Comparison of ENCODE assay signal across 13 cellular contexts in genomic region chr16:9135797-9136196, GRCh38. TPM values are rescaled to one million over a fixed set of nuclear protein-coding genes. Genes with fewer than 3 reads are reported as not detected.
DNase-seq lines count a peak whose midpoint lies in the region; ATAC-seq, FAIRE-seq and TF ChIP-seq lines count a peak whose summit lies in the region.
"Had no signal": no experiment of that assay in that cellular context is flagged by ENCODE, and none has a peak within 500 bp of the region (broad histone marks: within the 10 kb centered on the region; RNA-seq: fewer than 3 reads in every experiment).

No MANE protein-coding gene starts in this region.

- H3K9me2 ChIP-seq in GM23248 (ENCODE audit: insufficient read depth) = no peaks in the 10 kb centered on the region

- no peaks in the 10 kb centered on the region for H3K79me2 ChIP-seq in GM12878 (ENCODE audit: control insufficient read depth, insufficient read depth, low read length)
- H3K79me2 ChIP-seq in GM23248 (ENCODE audit: insufficient read depth) = peaks cover 14% of the 10 kb centered on the region

- no peak for FAIRE-seq in GM12878 (lab: Jason Lieb, UNC)
- FAIRE-seq: islet of Langerhans had no signal

- TF ChIP-seq POLR2A in GM12878 (IDR thresholded peaks at IDR 0.05; ENCODE audit: low read depth, low read length) = no peak

- SMC1A ChIA-PET in GM12878 (lab: Charles Lee; ENCODE audit: uncharacterized antibody, unreplicated experiment) = interaction anchor here (0.7 to 3.4 kb wide), 14 partner anchors 10 to 569 kb away, joined by 3 to 28 read pairs (median 4); no protein-coding TSS in a partner anchor

- H3K4me2 ChIP-seq in BLaER1 (peak overlapping the region; percentile 88), GM12878 (ENCODE audit: control insufficient read depth, insufficient read depth) (peak overlapping the region; percentile 77), GM23248 (ENCODE audit: unreplicated experiment) (no peak overlapping the region)

- peak overlapping the region; percentile 27; the same call in 1 of the 2 replicates for H3K4me3 ChIP-seq in BLaER1
- 0 out of 2 replicates have a peak overlapping the region, but pooled peaks have one; percentile 25 for H3K4me3 ChIP-seq in GM12878
- no peak overlapping the region for H3K4me3 ChIP-seq in GM23248
- H3K4me3 ChIP-seq: HAP-1, skin epidermis, thyroid gland had no signal

- 12% methylated on average over 8 of the region's 8 CpGs for WGBS in GM12878 (ENCODE audit: insufficient coverage, insufficient replicate concordance, low lambda C conversion rate, missing lambda C conversion rate)
- 53 to 57% methylated on average over 8 of the region's 8 CpGs for WGBS in GM23248 (ENCODE audit: low coverage in 1 of 2, low lambda C conversion rate in 2 of 2, missing lambda C conversion rate in 2 of 2), 2 experiments

- DNase-seq in GM12878 (ENCODE audit: low read depth, low spot score) (no peak), NCI-H146 (lab: John Stamatoyannopoulos, UW) (no peak), kidney glomerular epithelial cell (lab: John Stamatoyannopoulos, UW) (no peak), GM23248 (no peak)
- DNase-seq in activated naive CD4-positive, alpha-beta T cell (lab: John Stamatoyannopoulos, UW) = no peak

- peaks cover 17% of the 10 kb centered on the region for H3F3A ChIP-seq in GM23248 (ENCODE audit: insufficient read depth)

- H3K9ac ChIP-seq in BLaER1 (peak overlapping the region; percentile 56; the same call in 1 of the 2 replicates), GM12878 (ENCODE audit: control insufficient read depth, insufficient read depth, low read length) (no peak overlapping the region; the same call in 1 of the 2 replicates), GM23248 (no peak overlapping the region)

- RAD21 ChIA-PET in GM12878 (lab: Charles Lee; ENCODE audit: unreplicated experiment) = interaction anchor here (0.7 to 3.2 kb wide), 10 partner anchors 11 to 1379 kb away, joined by 3 to 30 read pairs (median 5); partner anchors contain the start of genes CARHSP1, GRIN2A and HAPSTR1

- H3K27me3 ChIP-seq in BLaER1 (no peaks in the 10 kb centered on the region), GM12878 (replicated peaks in 1 of 2; ENCODE audit: control insufficient read depth in 2 of 2, insufficient read depth in 2 of 2, low read length in 1 of 2) (no peaks in the 10 kb centered on the region), GM23248 (replicated peaks; ENCODE audit: insufficient read depth) (no peaks in the 10 kb centered on the region)
- H3K27me3 ChIP-seq: thyroid gland had no signal

- H3K27ac ChIP-seq in BLaER1 (peak overlapping the region; percentile 60), GM12878 (ENCODE audit: control insufficient read depth, insufficient read depth) (peak overlapping the region; percentile 53; the same call in 1 of the 2 replicates), GM23248 (no peak overlapping the region)
- H3K27ac ChIP-seq: C4-2B, skin epidermis, thyroid gland had no signal

- H3K4me1 ChIP-seq in BLaER1 (peaks cover 83% of the 10 kb centered on the region), GM12878 (ENCODE audit: control insufficient read depth, insufficient read depth, low read length) (peaks cover 34% of the 10 kb centered on the region), GM23248 (ENCODE audit: insufficient read depth) (no peaks in the 10 kb centered on the region)
- H3K4me1 ChIP-seq: HAP-1 had no signal

- H4K20me1 ChIP-seq in BLaER1 (no peaks in the 10 kb centered on the region), GM12878 (ENCODE audit: control insufficient read depth, insufficient read depth) (no peaks in the 10 kb centered on the region), GM23248 (ENCODE audit: insufficient read depth) (0 out of 2 replicates have a peak, but pooled peaks cover 4% of the 10 kb centered on the region)

- TF ChIP-seq EP300 in GM12878 (IDR thresholded peaks at IDR 0.05; ENCODE audit: borderline replicate concordance in 1 of 2, control insufficient read depth in 1 of 2, low read depth in 2 of 2, low read length in 2 of 2) = peak; percentile 28 to 45; a peak in 2 of 4 replicates

- BruUV-seq in GM12878 (replicated peaks; lab: Mats Ljungman, UMichigan) = no TSS peak

- peak overlapping the region; percentile 28 for H2AFZ ChIP-seq in GM12878 (ENCODE audit: control insufficient read depth, low read depth, low read length)
- H2AFZ ChIP-seq in GM23248 = no peak overlapping the region

- H3K36me3 ChIP-seq in BLaER1 (no peaks in the 10 kb centered on the region), GM12878 (ENCODE audit: control insufficient read depth in 2 of 2, insufficient read depth in 2 of 2, low read length in 1 of 2) (no peaks in the 10 kb centered on the region), GM23248 (ENCODE audit: low read depth) (no peaks in the 10 kb centered on the region)
- H3K36me3 ChIP-seq: HAP-1, thyroid gland had no signal

- intact Hi-C loops in GM12878 (cut with micrococcal nuclease; ENCODE audit: unreplicated experiment) = loop anchor here (1.0 to 2.0 kb wide), 5 partner anchors 45 to 568 kb away; partner anchors contain the start of gene HAPSTR1

- CTCF ChIA-PET in GM12878 (lab: Yijun Ruan, JAX) = interaction anchor here (0.9 to 3.2 kb wide), 16 partner anchors 8 to 563 kb away, joined by 3 to 35 read pairs (median 6); partner anchors contain the start of gene LITAFD

- POLR2A ChIA-PET in GM12878 (lab: Charles Lee) = no interaction called here

- ATAC-seq in GM19438 (IDR thresholded peaks at IDR 0.05; ENCODE audit: low read depth, unreplicated experiment) (peak; percentile 53), HG03342 (IDR thresholded peaks at IDR 0.05; ENCODE audit: unreplicated experiment) (peak; percentile 67), GM12878 (peak; percentile 72)

- in situ Hi-C loops in GM12878 (cut with MboI) (loop anchor here (25.0 kb wide), 1 partner anchor 1752 kb away; the partner anchor contains the start of gene CIITA), GM23248 (cut with MboI) (loop anchor here (25.0 kb wide), 1 partner anchor 1602 kb away; the partner anchor contains the start of gene NUBP1)

- TF ChIP-seq CTCF in GM12878 (IDR thresholded peaks at IDR 0.05 in 2 of 3, conservative IDR thresholded peaks at IDR 0.05 in 1 of 3; ENCODE audit: control insufficient read depth in 2 of 3, extremely low read depth in 1 of 3, insufficient read depth in 1 of 3, low read depth in 3 of 3, low read length in 3 of 3) = no peak

- no peak for TF ChIP-seq RAD21 in GM12878 (IDR thresholded peaks at IDR 0.05; ENCODE audit: insufficient read depth, low read depth, low read length)

- H3K9me3 ChIP-seq in BLaER1 (no peaks in the 10 kb centered on the region), GM12878 (replicated peaks; ENCODE audit: control insufficient read depth, insufficient read depth, low read length) (no peaks in the 10 kb centered on the region; the same call in 1 of the 3 replicates), GM23248 (ENCODE audit: low read depth) (no peaks in the 10 kb centered on the region)
- H3K9me3 ChIP-seq: HAP-1, thyroid gland had no signal

TF ChIP-seq in GM12878, 131 proteins besides CTCF, POLR2A, EP300 and RAD21 (continues in another document):
- TF ChIP-seq POLR2AphosphoS2 (IDR thresholded peaks at IDR 0.05; ENCODE audit: low read depth, low read length) (no peak), POU2F2 (IDR thresholded peaks at IDR 0.05; ENCODE audit: borderline replicate concordance, low read depth, low read length) (peak; percentile 41; the same call in 1 of the 3 replicates), ZNF384 (IDR thresholded peaks at IDR 0.05; ENCODE audit: borderline replicate concordance, low read depth, low read length) (no peak), PML (IDR thresholded peaks at IDR 0.05; ENCODE audit: low read length) (no peak), RELB (IDR thresholded peaks at IDR 0.05; ENCODE audit: low read depth) (0 out of 2 replicates have a peak, but pooled peaks have one; percentile 13), EED (IDR thresholded peaks at IDR 0.05; ENCODE audit: low read depth) (peak; percentile 62), CHD4 (IDR thresholded peaks at IDR 0.05) (no peak)

RNA-seq across cellular contexts. Expression of gene HAPSTR1, which starts 44.4 kb away (rescaled TPM):
- 114 and 120 TPM in 2 replicates for total RNA-seq in GM12878 (2013; cell fraction: nucleolus; rRNA removed)
- total RNA-seq in GM12878 (2014; rRNA removed) = 37.5 and 43.6 TPM in 2 replicates
- total RNA-seq in GM12878 (2014; rRNA removed; fragmentation: Illumina TruSeq; extraction: Trizol) = 36.4 and 37.2 TPM in 2 replicates
- total RNA-seq in GM12878 (2021) = 50.3 and 52.5 TPM in 2 replicates
- polyA plus RNA-seq in GM12878 (2011; ENCODE audit: low read depth) = 15.6 TPM
- 32.5 and 43.1 TPM in 2 replicates for polyA plus RNA-seq in GM12878 (2011; rRNA removed)
- polyA plus RNA-seq in GM12878 (2011; cell fraction: cytosol; rRNA removed) = 13.9 and 20.3 TPM in 2 replicates
- polyA plus RNA-seq in GM12878 (2011; cell fraction: nucleus; rRNA removed) = 15.3 and 17.4 TPM in 2 replicates
- polyA plus RNA-seq in GM12878 (2012) = 19.7 TPM in 2 replicates
- 22.7 and 25.4 TPM in 2 replicates for polyA plus RNA-seq in GM12878 (2014; fragmentation: Illumina TruSeq; extraction: Trizol)
- 10 to 100 TPM in 1 of 2 experiments, 1 to 10 TPM in 1; 8.7 to 12.5 TPM for polyA plus RNA-seq in GM12878 (2014; fragmentation: Nextera tagmentation; extraction: Ambion mirVana)
- polyA plus RNA-seq in GM12878 (2014; rRNA removed) = 21.7 and 23.5 TPM in 2 replicates
- polyA plus RNA-seq in GM12878 (2016; fragmentation: Nextera tagmentation; extraction: Ambion mirVana) = 10 to 100 TPM; 10.3 to 11.7 TPM
- polyA minus RNA-seq in GM12878 (2011; rRNA and poly(A)+ RNA removed) = 43.4 and 59.5 TPM in 2 replicates
- polyA minus RNA-seq in GM12878 (2011; cell fraction: cytosol; rRNA and poly(A)+ RNA removed) = 19.5 and 23.3 TPM in 2 replicates
- 13.7 and 22.6 TPM in 2 replicates for polyA minus RNA-seq in GM12878 (2011; cell fraction: nucleus; rRNA and poly(A)+ RNA removed)
- total RNA-seq in GM23248 (2014; rRNA removed; shearing (Covaris generic)) = 79.2 and 85.5 TPM in 2 replicates
- 11.7 and 12.0 TPM in 2 replicates for polyA plus RNA-seq in GM23248 (2016; fragmentation: Nextera tagmentation; extraction: Ambion mirVana)
